Comparison of ENCODE assay signal across 8 cellular contexts in the genomic region with DNA sequence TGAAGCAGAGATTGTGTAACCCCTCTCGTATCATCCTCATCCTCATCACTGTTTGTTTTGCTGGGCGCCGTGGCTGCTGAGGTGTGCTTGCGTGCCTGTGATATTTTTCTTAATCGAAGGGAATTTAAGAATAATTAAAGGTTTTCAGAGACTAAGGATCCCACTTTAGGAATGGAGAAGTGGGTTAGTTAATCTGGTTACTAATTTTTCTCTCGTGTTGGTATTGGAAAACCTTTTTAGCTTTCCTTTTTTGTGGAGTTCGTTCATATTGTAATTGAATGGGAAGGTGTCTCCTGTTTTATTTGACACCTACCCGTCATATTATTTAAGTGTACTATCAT.
DNase-seq lines count a peak whose midpoint lies in the region; ATAC-seq, FAIRE-seq and TF ChIP-seq lines count a peak whose summit lies in the region.

No MANE protein-coding gene starts in this region.

- DNase-seq in RCC 7860 (ENCODE audit: low spot score) (peak; percentile 43), erythroblast (lab: John Stamatoyannopoulos, UW) (peak; percentile 56 to 79), D341Med (ENCODE audit: low spot score) (no peak), GM13976 (ENCODE audit: low spot score) (no peak)
- no peak for DNase-seq in effector CD4-positive, alpha-beta T cell

- in situ Hi-C loops in GM13976 (cut with MboI; ENCODE audit: low sequenced_read_pairs, unreplicated experiment) = no loop called here

- peak; percentile 5 for ATAC-seq in GM21529 (IDR thresholded peaks at IDR 0.05; ENCODE audit: unreplicated experiment)
- no peak for ATAC-seq in GM18858 (IDR thresholded peaks at IDR 0.05; ENCODE audit: unreplicated experiment)

- no peaks in the 10 kb centered on the region for H3K27me3 ChIP-seq in parathyroid adenoma (ENCODE audit: control insufficient read depth, insufficient read depth, low read length)

- TF ChIP-seq POLR2A in erythroblast (IDR thresholded peaks at IDR 0.05; ENCODE audit: low read length) = no peak

- no peaks in the 10 kb centered on the region for H3K9me3 ChIP-seq in parathyroid adenoma (ENCODE audit: control insufficient read depth, low read length)

- H3K36me3 ChIP-seq in parathyroid adenoma (ENCODE audit: control insufficient read depth, insufficient read depth, low read length) = no peaks in the 10 kb centered on the region

- no peak overlapping the region for H3K9ac ChIP-seq in parathyroid adenoma

- no peak for FAIRE-seq in RCC 7860 (lab: Jason Lieb, UNC)

- H2AFZ ChIP-seq in parathyroid adenoma = peak overlapping the region; percentile 48

- peak overlapping the region; percentile 93 for H3K4me2 ChIP-seq in parathyroid adenoma (ENCODE audit: low read length)

- peaks cover 2% of the 10 kb centered on the region for H3K4me1 ChIP-seq in parathyroid adenoma

- peaks cover 18% of the 10 kb centered on the region for H3K79me2 ChIP-seq in parathyroid adenoma

- TF ChIP-seq CTCF in parathyroid adenoma (IDR thresholded peaks at IDR 0.05) = no peak
- no peak for TF ChIP-seq CTCF in GM13976 (IDR thresholded peaks at IDR 0.05; ENCODE audit: borderline replicate concordance, control extremely low read depth, extremely low read depth, insufficient read depth, missing control alignments)

- peak overlapping the region; percentile 58 for H3K4me3 ChIP-seq in parathyroid adenoma (ENCODE audit: low read depth, low read length)

- no peak overlapping the region for H3K27ac ChIP-seq in parathyroid adenoma

Comparison
In these comparisons a context has a peak if more than half of its experiments do, and no peak if none do; other contexts are left out.
1. DNase-seq: peak in RCC 7860 (single experiment) and erythroblast (2 of 2); none in D341Med (single experiment), effector CD4-positive, alpha-beta T cell (single experiment) and GM13976 (single experiment).